Comparison of ENCODE assay signal across 20 cellular contexts in genomic region chr10:33392706-33393105, GRCh38. TPM values are rescaled to one million over a fixed set of nuclear protein-coding genes. Genes with fewer than 3 reads are reported as not detected.
DNase-seq lines count a peak whose midpoint lies in the region; ATAC-seq and TF ChIP-seq lines count a peak whose summit lies in the region.
"Had no signal": no experiment of that assay in that cellular context is flagged by ENCODE, and none has a peak within 500 bp of the region (broad histone marks: within the 10 kb centered on the region; RNA-seq: fewer than 3 reads in every experiment).

No MANE protein-coding gene starts in this region.

- peak overlapping the region; percentile 16; the same call in 1 of the 2 replicates for H2AFZ ChIP-seq in GM23338
- no peak overlapping the region for H2AFZ ChIP-seq in trophoblast cell (ENCODE audit: insufficient read depth, low read length, poor library complexity)

- H3K14ac ChIP-seq in trophoblast cell (ENCODE audit: low read length): no peak overlapping the region

- H4K20me1 ChIP-seq in GM23338 (replicated peaks; ENCODE audit: insufficient read depth): no peaks in the 10 kb centered on the region
- H4K20me1 ChIP-seq: BLaER1 had no signal

- no peak overlapping the region for H4K8ac ChIP-seq in trophoblast cell (ENCODE audit: low read depth, low read length)

- no peak overlapping the region for H2BK5ac ChIP-seq in trophoblast cell (ENCODE audit: low read depth, low read length, poor library complexity)

- WGBS in trophoblast cell (ENCODE audit: extremely low coverage, insufficient coverage, insufficient read length): no CpG with 5 or more reads among the region's 5 CpGs

- ATAC-seq in GM23338 (no peak; the same call in 2 of the 3 replicates), HG03442 (IDR thresholded peaks at IDR 0.05; ENCODE audit: unreplicated experiment) (no peak)
- ATAC-seq: GM12878 had no signal

- H3K4me3 Mint-ChIP-seq in GM23338: no peak overlapping the region
- H3K4me3 Mint-ChIP-seq: CD14-positive monocyte; CD4-positive, alpha-beta memory T cell; CD4-positive, CD25-positive, alpha-beta regulatory T cell; CD8-positive, alpha-beta memory T cell had no signal

- no peak overlapping the region for H3K4me3 ChIP-seq in GM23338
- H3K4me3 ChIP-seq in trophoblast cell (ENCODE audit: low read depth, low read length): no peak overlapping the region
- H3K4me3 ChIP-seq: BLaER1, GM12878 had no signal

- no peak for TF ChIP-seq CTCF in GM23338 (conservative IDR thresholded peaks at IDR 0.05; ENCODE audit: low read depth in 2 of 2)

- H2BK120ac ChIP-seq in trophoblast cell (ENCODE audit: insufficient read depth, low read length, poor library complexity): no peak overlapping the region

- H4K12ac ChIP-seq in trophoblast cell (ENCODE audit: low read depth, low read length): no peak overlapping the region

- H3K36me3 ChIP-seq in GM23338 (ENCODE audit: insufficient read depth) (peaks cover 5% of the 10 kb centered on the region; the same call in 1 of the 2 replicates), trophoblast cell (ENCODE audit: control insufficient read depth in 1 of 2, insufficient read depth in 2 of 2, low read length in 2 of 2) (no peaks in the 10 kb centered on the region)
- H3K36me3 ChIP-seq: BE2C, BLaER1 had no signal

- H3K9me2 ChIP-seq in GM23338 (ENCODE audit: insufficient read depth): peaks cover 10% of the 10 kb centered on the region

- DNase-seq in ELF-1 (ENCODE audit: low read depth, low spot score) (peak; percentile 12), GM23338 (ENCODE audit: low spot score) (no peak), trophoblast cell (peak; percentile 67 to 83)
- no peak for DNase-seq in stimulated activated CD4-positive, alpha-beta T cell treated with anti-CD3 and anti-CD28 coated beads, Interleukin-15, amount 100 ng/mL, for 24 hours
- DNase-seq: 8988T; ACHN; BE2C; C1 segment of cervical spinal cord; CD4-positive, alpha-beta memory T cell; CD4-positive, CD25-positive, alpha-beta regulatory T cell; CD8-positive, alpha-beta memory T cell; COR-L47; DMS 273 treated with DMSO at 0.1 percent for 48 hours; DMS153; DMS79 treated with DMSO at 0.1 percent for 48 hours; GDM1 had no signal

- H3K27me3 ChIP-seq in GM23338 (ENCODE audit: insufficient read depth) (no peaks in the 10 kb centered on the region), trophoblast cell (ENCODE audit: insufficient read depth, low read length) (no peaks in the 10 kb centered on the region)
- H3K27me3 ChIP-seq: BE2C, BLaER1 had no signal

- H3K9me3 Mint-ChIP-seq in GM23338: peaks cover 8% of the 10 kb centered on the region

- no peak overlapping the region for H3K18ac ChIP-seq in trophoblast cell (ENCODE audit: low read length)

- H3K4me1 Mint-ChIP-seq in GM23338: no peaks in the 10 kb centered on the region; the same call in 2 of the 3 replicates
- H3K4me1 Mint-ChIP-seq: CD14-positive monocyte; CD4-positive, alpha-beta memory T cell; CD4-positive, CD25-positive, alpha-beta regulatory T cell; CD8-positive, alpha-beta memory T cell had no signal

- no peak overlapping the region for H4K91ac ChIP-seq in trophoblast cell (ENCODE audit: low read depth, low read length)

- H3K36me3 Mint-ChIP-seq in GM23338 (ENCODE audit: low read depth): peaks cover 8% of the 10 kb centered on the region; the same call in 1 of the 3 replicates
- H3K36me3 Mint-ChIP-seq: CD14-positive monocyte; CD4-positive, alpha-beta memory T cell; CD8-positive, alpha-beta memory T cell had no signal

- H3K79me2 ChIP-seq in GM23338 (replicated peaks; ENCODE audit: insufficient read depth): no peaks in the 10 kb centered on the region
- no peaks in the 10 kb centered on the region for H3K79me2 ChIP-seq in trophoblast cell (ENCODE audit: control insufficient read depth, insufficient read depth, low read length, poor library complexity)

- no peak overlapping the region for H3K9ac ChIP-seq in trophoblast cell (ENCODE audit: low read length)
- H3K9ac ChIP-seq: BLaER1 had no signal

- H3K27me3 Mint-ChIP-seq in GM23338 (ENCODE audit: insufficient read depth, low read depth, poor library complexity): no peaks in the 10 kb centered on the region

- H2AK5ac ChIP-seq in trophoblast cell (ENCODE audit: low read length): no peak overlapping the region

- H3K4me2 ChIP-seq in GM23338 (no peak overlapping the region), trophoblast cell (ENCODE audit: low read length) (no peak overlapping the region)
- H3K4me2 ChIP-seq: BLaER1 had no signal

- no peak overlapping the region for H3K27ac Mint-ChIP-seq in GM23338
- H3K27ac Mint-ChIP-seq: CD14-positive monocyte; CD4-positive, alpha-beta memory T cell; CD4-positive, CD25-positive, alpha-beta regulatory T cell; CD8-positive, alpha-beta memory T cell had no signal

- no peaks in the 10 kb centered on the region for H3F3A ChIP-seq in GM23338 (replicated peaks; ENCODE audit: low read depth)

- no peak overlapping the region for H2BK12ac ChIP-seq in trophoblast cell (ENCODE audit: low read length)

- peaks cover 3% of the 10 kb centered on the region; the same call in 1 of the 2 replicates for H3K4me1 ChIP-seq in GM23338 (ENCODE audit: insufficient read depth)
- H3K4me1 ChIP-seq in trophoblast cell (ENCODE audit: control insufficient read depth in 1 of 2, insufficient read depth in 2 of 2, low read length in 2 of 2): peaks cover 0 to 3% of the 10 kb centered on the region in 2 experiments
- H3K4me1 ChIP-seq: BE2C, BLaER1 had no signal

- peaks cover 6% of the 10 kb centered on the region for H3K79me1 ChIP-seq in trophoblast cell (ENCODE audit: low read length)

- H3K27ac ChIP-seq in GM23338 (ENCODE audit: low read depth) (no peak overlapping the region), trophoblast cell (ENCODE audit: low read depth, low read length) (no peak overlapping the region)
- H3K27ac ChIP-seq: BLaER1 had no signal

- H3K23ac ChIP-seq in trophoblast cell (ENCODE audit: low read length): no peak overlapping the region

- H3K9me3 ChIP-seq in trophoblast cell (ENCODE audit: insufficient read depth, low read depth, low read length): no peaks in the 10 kb centered on the region
- H3K9me3 ChIP-seq: BE2C had no signal

- no peak overlapping the region for H3K4ac ChIP-seq in trophoblast cell (ENCODE audit: low read depth, low read length)

TF ChIP-seq in GM23338, 12 proteins besides CTCF, POLR2A, EP300 and RAD21 (continues in another document):
- no peak for TF ChIP-seq NANOG (IDR thresholded peaks at IDR 0.05; ENCODE audit: borderline replicate concordance)
- TF ChIP-seq CREB1 (CRISPR knock-in tag; IDR thresholded peaks at IDR 0.05; ENCODE audit: low read depth): no peak
- TF ChIP-seq ETS1 (IDR thresholded peaks at IDR 0.05): no peak
- TF ChIP-seq EZH2 (IDR thresholded peaks at IDR 0.05; ENCODE audit: low read depth, unreplicated experiment): no peak
- no peak for TF ChIP-seq ZNF331 (CRISPR knock-in tag; IDR thresholded peaks at IDR 0.05; ENCODE audit: low read depth)
- TF ChIP-seq ZNF114 (CRISPR knock-in tag; IDR thresholded peaks at IDR 0.05): no peak
- TF ChIP-seq EZH2phosphoT487 (IDR thresholded peaks at IDR 0.05; ENCODE audit: unreplicated experiment): no peak
- no peak for TF ChIP-seq JUNB (IDR thresholded peaks at IDR 0.05; ENCODE audit: unreplicated experiment)

RNA-seq across cellular contexts. Expression of gene NRP1, which starts 58.2 kb away (rescaled TPM):
- total RNA-seq in GM23338 (2014; rRNA removed; shearing (Covaris generic)): 3.5 and 3.9 TPM in 2 replicates
- polyA plus RNA-seq in GM23338 (2016; fragmentation: Nextera tagmentation; extraction: Ambion mirVana): 2.9 and 3.6 TPM in 2 replicates
- 79.2 and 81.6 TPM in 2 replicates for polyA plus RNA-seq in trophoblast cell (2013)
- total RNA-seq: CD4-positive, CD25-positive, alpha-beta regulatory T cell had no signal
- polyA plus RNA-seq: CD4-positive, alpha-beta memory T cell; CD8-positive, alpha-beta memory T cell had no signal

Comparison
In these comparisons a context has a peak if more than half of its experiments do, and no peak if none do; other contexts are left out.
1. DNase-seq: peak in ELF-1 (single experiment) and trophoblast cell (2 of 2); none in GM23338 (single experiment) and stimulated activated CD4-positive, alpha-beta T cell treated with anti-CD3 and anti-CD28 coated beads, Interleukin-15, amount 100 ng/mL, for 24 hours (single experiment).